In genomic region chr3:16148783-16149182, GRCh38 we compare ENCODE assay signal across 9 cellular contexts. TPM values are rescaled to one million over a fixed set of nuclear protein-coding genes. Genes with fewer than 3 reads are reported as not detected.
A peak's percentile ranks its signal among the peaks of the same experiment; 100 is the strongest.
DNase-seq lines count a peak whose midpoint lies in the region; ATAC-seq and TF ChIP-seq lines count a peak whose summit lies in the region.
"Had no signal": no experiment of that assay in that cellular context is flagged by ENCODE, and none has a peak within 500 bp of the region (broad histone marks: within the 10 kb centered on the region; RNA-seq: fewer than 3 reads in every experiment).

No MANE protein-coding gene starts in this region.

- DNase-seq in EH (ENCODE audit: low read depth) (peak; percentile 90), RPMI7951 (ENCODE audit: low read depth) (peak; percentile 71), glomerular endothelial cell (ENCODE audit: extremely low read depth, low read depth, low spot score) (peak; percentile 90), retinal pigment epithelial cell (ENCODE audit: low read depth) (peak; percentile 68), HuH-7.5 (ENCODE audit: low spot score) (no peak), NCI-H1930 (lab: John Stamatoyannopoulos, UW) (no peak)
- no peak for DNase-seq in effector memory CD4-positive, alpha-beta T cell
- DNase-seq: activated T-cell treated with anti-CD3 and anti-CD28 coated beads, Interleukin-2, amount 50 U/mL, for 24 hours had no signal

- no peak overlapping the region for H3K27ac ChIP-seq in effector memory CD4-positive, alpha-beta T cell (ENCODE audit: insufficient read depth, low read length, poor library complexity, severe bottlenecking)

- no peak overlapping the region for H3K4me3 ChIP-seq in retinal pigment epithelial cell (ENCODE audit: low read length)
- H3K4me3 ChIP-seq in effector memory CD4-positive, alpha-beta T cell (ENCODE audit: insufficient read depth, low read depth, low read length, poor library complexity, severe bottlenecking), result no peak overlapping the region

- no peaks in the 10 kb centered on the region for H3K4me1 ChIP-seq in effector memory CD4-positive, alpha-beta T cell (ENCODE audit: control insufficient read depth, insufficient read depth, low read length, poor library complexity, severe bottlenecking)

- no peaks in the 10 kb centered on the region for H3K27me3 ChIP-seq in effector memory CD4-positive, alpha-beta T cell (replicated peaks; ENCODE audit: control insufficient read depth, insufficient read depth, low read length, poor library complexity, severe bottlenecking)

- no peak for TF ChIP-seq CTCF in retinal pigment epithelial cell (conservative IDR thresholded peaks at IDR 0.05; ENCODE audit: low read depth, low read length)

- ATAC-seq in HG03469 (IDR thresholded peaks at IDR 0.05; ENCODE audit: unreplicated experiment), result no peak

- no peaks in the 10 kb centered on the region for H3K9me3 ChIP-seq in effector memory CD4-positive, alpha-beta T cell (ENCODE audit: control insufficient read depth, low read length)

- no peaks in the 10 kb centered on the region for H3K36me3 ChIP-seq in effector memory CD4-positive, alpha-beta T cell (ENCODE audit: control insufficient read depth, insufficient read depth, low read length)

RNA-seq across cellular contexts. Expression of gene GALNT15, which starts 25.7 kb away (rescaled TPM):
- total RNA-seq in RPMI7951 (2014; rRNA removed; shearing (Covaris generic)), result 0.12 TPM in 1 of 2 replicates, not detected in the other
- total RNA-seq in glomerular endothelial cell, result 25.1 and 35.2 TPM in 2 replicates

Comparison
In these comparisons a context has a peak if more than half of its experiments do, and no peak if none do; other contexts are left out.
1. DNase-seq: peak in EH (single experiment), RPMI7951 (single experiment), glomerular endothelial cell (single experiment) and retinal pigment epithelial cell (single experiment); none in HuH-7.5 (single experiment), NCI-H1930 (0 of 2) and effector memory CD4-positive, alpha-beta T cell (0 of 3).
2. RNA of gene GALNT15, which starts 25.7 kb away (total RNA-seq): 25.1 to 35.2 TPM in glomerular endothelial cell; 0.12 TPM in RPMI7951; every median in the first group is over 10 times any median in the second.